Comparison of ENCODE assay signal across 8 cellular contexts in genomic region chrX:120310861-120311631, GRCh38. TPM values are rescaled to one million over a fixed set of nuclear protein-coding genes. Genes with fewer than 3 reads are reported as not detected.
A peak's percentile ranks its signal among the peaks of the same experiment; 100 is the strongest.
DNase-seq lines count a peak whose midpoint lies in the region; ATAC-seq and TF ChIP-seq lines count a peak whose summit lies in the region.

TSS of gene TMEM255A (minus strand) at chrX:120311461. CDS start at chrX:120311309, 152 bp downstream.

- no peak within 1 kb of the TSS for H3K27ac ChIP-seq in heart left ventricle

- H3K4me1 ChIP-seq in heart left ventricle: peaks cover 0 to 22% (median 9%) of the 10 kb centered on the region in 12 donors

- 0 to 42% (median 16%) methylated on average over 35 to 48 of the region's 48 CpGs for WGBS in heart left ventricle, 4 donors

- H3K27me3 ChIP-seq in H7 (ENCODE audit: control insufficient read depth, insufficient read depth, low read length) (peaks cover 49% of the 10 kb centered on the region), heart left ventricle (peaks cover 0 to 73% (median 8%) of the 10 kb centered on the region in 9 donors)

- H3K4me3 Mint-ChIP-seq in WTC11: peak within 1 kb of the TSS; percentile 74

- intact Hi-C loops in heart left ventricle (cut with DNase I): loop anchor here in 3 of 10 donors (5.0 to 10.0 kb wide), 3 partner anchors 144 to 164 kb away; no protein-coding TSS in a partner anchor
- intact Hi-C loops in posterior vena cava (cut with DNase I): no loop called here

- no peak for TF ChIP-seq POLR2A in heart left ventricle (IDR thresholded peaks at IDR 0.05)

- TF ChIP-seq CTCF in WTC11 (IDR thresholded peaks at IDR 0.05) (no peak), heart left ventricle (IDR thresholded peaks at IDR 0.05) (no peak)

- CTCF ChIA-PET in WTC11 (lab: Charles Lee): interaction anchor here (1.3 to 3.6 kb wide), 6 partner anchors 8 to 289 kb away, joined by 3 to 38 read pairs (median 6); partner anchors contain the start of gene ZBTB33

- H3K4me3 ChIP-seq in H7 (ENCODE audit: insufficient read depth, low read depth, low read length): peak within 1 kb of the TSS; percentile 53
- peak within 1 kb of the TSS; percentile 9 to 49 (median 39) for H3K4me3 ChIP-seq in heart left ventricle

- H3K9me3 ChIP-seq in heart left ventricle: no peaks in the 10 kb centered on the region

- POLR2A ChIA-PET in WTC11 (lab: Charles Lee): interaction anchor here (1.1 kb wide), 1 partner anchor 61 kb away, joined by 3 read pairs; the partner anchor contains the start of gene ZBTB33

- peaks cover 94% of the 10 kb centered on the region for H3K27me3 Mint-ChIP-seq in WTC11 (ENCODE audit: low read depth)

- no peaks in the 10 kb centered on the region for H3K9me3 Mint-ChIP-seq in WTC11

- peaks cover 36% of the 10 kb centered on the region for H3K4me1 Mint-ChIP-seq in WTC11

- no peaks in the 10 kb centered on the region for H3K36me3 ChIP-seq in H7 (replicated peaks; ENCODE audit: control insufficient read depth, insufficient read depth, low read length)
- H3K36me3 ChIP-seq in heart left ventricle: no peaks in the 10 kb centered on the region

- H3K27ac Mint-ChIP-seq in WTC11: no peak within 1 kb of the TSS

- DNase-seq in AG20443 (ENCODE audit: low spot score): peak; percentile 9
- DNase-seq in H7: peak; percentile 66
- peak; percentile 25 for DNase-seq in WTC11 (ENCODE audit: low spot score)
- DNase-seq in heart left ventricle: peak in 2 of 5 donors; percentile 7 to 33
- peak; percentile 33 for DNase-seq in putamen (ENCODE audit: low spot score)
- DNase-seq in HCEC 1CT: no peak
- DNase-seq in posterior vena cava (ENCODE audit: low spot score): no peak

- ATAC-seq in WTC11 (peak; percentile 23), heart left ventricle (peak in 1 of 4 donors; percentile 28), GM19324 (IDR thresholded peaks at IDR 0.05; ENCODE audit: low FRiP score, unreplicated experiment) (no peak)

- H3K36me3 Mint-ChIP-seq in WTC11: no peaks in the 10 kb centered on the region

TF ChIP-seq in WTC11, 78 proteins besides CTCF, POLR2A, EP300 and RAD21:
- TF ChIP-seq FOXP4 (CRISPR knock-in tag; IDR thresholded peaks at IDR 0.05) (0 out of 2 replicates have a peak, but pooled peaks have one; percentile 37), ETV6 (CRISPR knock-in tag; IDR thresholded peaks at IDR 0.05) (0 out of 2 replicates have a peak, but pooled peaks have one; percentile 29), ZNF317 (CRISPR knock-in tag; IDR thresholded peaks at IDR 0.05; ENCODE audit: borderline replicate concordance, low read depth) (no peak)

RNA-seq across cellular contexts. Expression of gene TMEM255A, which starts in this region (rescaled TPM):
- total RNA-seq in H7 (2014; rRNA removed; shearing (Covaris generic)): 0.44 and 0.94 TPM in 2 replicates
- total RNA-seq in WTC11 (2021) (0.41 to 0.69 TPM (median 0.61 TPM) in 3 replicates), heart left ventricle (1 to 10 TPM in 1 of 9 donors, under 1 TPM in 8; 0.07 to 2.4 (median 0.37) TPM), posterior vena cava (1 to 10 TPM; 1.6 to 6.3 TPM)
- under 1 TPM; 0.04 to 0.15 TPM for polyA plus RNA-seq in heart left ventricle

Comparison
In these comparisons a context has a peak if more than half of its experiments do, and no peak if none do; other contexts are left out.
1. Peak in DNase-seq and H3K4me3 ChIP-seq in H7; RNA of the gene not detected or under 1 TPM.
2. Peak in DNase-seq and ATAC-seq in WTC11; RNA of the gene not detected or under 1 TPM.
3. DNase-seq: peak in AG20443 (single experiment) and putamen (single experiment); none in HCEC 1CT (single experiment) and posterior vena cava (single experiment).